2 cellular contexts compared by ENCODE assay signal in the genomic region with DNA sequence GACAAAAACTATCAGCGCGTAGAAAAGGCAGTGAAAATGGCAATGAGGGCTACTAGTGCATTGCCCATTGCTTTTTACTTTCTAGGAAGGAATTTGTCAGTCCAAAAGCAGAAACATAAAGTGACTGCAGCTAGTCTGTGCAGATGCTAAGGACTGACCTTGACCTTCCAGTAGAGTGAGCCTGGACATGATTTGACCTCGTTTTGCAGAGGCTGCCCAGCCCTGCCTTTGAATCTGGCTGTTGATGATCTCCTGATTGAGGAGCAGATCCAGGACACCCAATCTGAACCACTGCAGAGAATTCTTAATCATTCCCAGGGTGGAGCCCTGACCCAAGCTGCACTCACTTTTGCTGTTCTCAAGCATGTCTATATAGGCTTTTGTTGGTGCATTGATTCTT.
A peak's percentile ranks its signal among the peaks of the same experiment; 100 is the strongest.
TF ChIP-seq lines count a peak whose summit lies in the region.

No MANE protein-coding gene starts in this region.

TF ChIP-seq in HepG2, 621 proteins besides CTCF, POLR2A, EP300 and RAD21:
- TF ChIP-seq KMT2B (CRISPR knock-in tag; IDR thresholded peaks at IDR 0.05) (no peak), ZFP90 (CRISPR knock-in tag; IDR thresholded peaks at IDR 0.05; ENCODE audit: borderline replicate concordance) (peak; percentile 93; the same call in 1 of the 2 replicates), CREM (IDR thresholded peaks at IDR 0.05) (no peak), CREM (CRISPR knock-in tag; IDR thresholded peaks at IDR 0.05) (no peak), BCL6 (CRISPR knock-in tag; IDR thresholded peaks at IDR 0.05) (peak; percentile 75), MYNN (CRISPR knock-in tag; IDR thresholded peaks at IDR 0.05; ENCODE audit: low read depth) (no peak), NR2F6 (IDR thresholded peaks at IDR 0.05) (0 out of 2 replicates have a peak, but pooled peaks have one; percentile 12), NR2F6 (CRISPR knock-in tag; IDR thresholded peaks at IDR 0.05) (no peak; the same call in 1 of the 2 replicates), TEAD3 (CRISPR knock-in tag; optimal IDR thresholded peaks at IDR 0.05; ENCODE audit: borderline replicate concordance) (no peak), RBFOX2 (IDR thresholded peaks at IDR 0.05; ENCODE audit: low read depth, low read length) (no peak), ATF3 (CRISPR knock-in tag; IDR thresholded peaks at IDR 0.05) (no peak), RARA (CRISPR knock-in tag; IDR thresholded peaks at IDR 0.05) (peak; percentile 37), ZSCAN25 (CRISPR knock-in tag; IDR thresholded peaks at IDR 0.05) (no peak), EHMT2 (IDR thresholded peaks at IDR 0.05; ENCODE audit: borderline replicate concordance, low read depth, low read length) (no peak)
- TF ChIP-seq, protein P1, sequence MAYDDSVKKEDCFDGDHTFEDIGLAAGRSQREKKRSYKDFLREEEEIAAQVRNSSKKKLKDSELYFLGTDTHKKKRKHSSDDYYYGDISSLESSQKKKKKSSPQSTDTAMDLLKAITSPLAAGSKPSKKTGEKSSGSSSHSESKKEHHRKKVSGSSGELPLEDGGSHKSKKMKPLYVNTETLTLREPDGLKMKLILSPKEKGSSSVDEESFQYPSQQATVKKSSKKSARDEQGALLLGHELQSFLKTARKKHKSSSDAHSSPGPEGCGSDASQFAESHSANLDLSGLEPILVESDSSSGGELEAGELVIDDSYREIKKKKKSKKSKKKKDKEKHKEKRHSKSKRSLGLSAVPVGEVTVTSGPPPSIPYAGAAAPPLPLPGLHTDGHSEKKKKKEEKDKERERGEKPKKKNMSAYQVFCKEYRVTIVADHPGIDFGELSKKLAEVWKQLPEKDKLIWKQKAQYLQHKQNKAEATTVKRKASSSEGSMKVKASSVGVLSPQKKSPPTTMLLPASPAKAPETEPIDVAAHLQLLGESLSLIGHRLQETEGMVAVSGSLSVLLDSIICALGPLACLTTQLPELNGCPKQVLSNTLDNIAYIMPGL (CRISPR knock-in tag; IDR thresholded peaks at IDR 0.05; ENCODE audit: borderline replicate concordance in 1 of 2, low read depth in 1 of 2): no peak

TF ChIP-seq in K562, 482 proteins besides CTCF, POLR2A, EP300 and RAD21:
- TF ChIP-seq KDM1A (IDR thresholded peaks at IDR 0.05) (peak; percentile 81 to 82), HIVEP1 (CRISPR knock-in tag; IDR thresholded peaks at IDR 0.05) (no peak), RCOR1 (IDR thresholded peaks at IDR 0.05; ENCODE audit: borderline replicate concordance in 1 of 2, low read depth in 2 of 2, low read length in 2 of 2) (peak in 1 of 2 experiments; percentile 26; a peak in 1 of 4 replicates)
